In the genomic region with DNA sequence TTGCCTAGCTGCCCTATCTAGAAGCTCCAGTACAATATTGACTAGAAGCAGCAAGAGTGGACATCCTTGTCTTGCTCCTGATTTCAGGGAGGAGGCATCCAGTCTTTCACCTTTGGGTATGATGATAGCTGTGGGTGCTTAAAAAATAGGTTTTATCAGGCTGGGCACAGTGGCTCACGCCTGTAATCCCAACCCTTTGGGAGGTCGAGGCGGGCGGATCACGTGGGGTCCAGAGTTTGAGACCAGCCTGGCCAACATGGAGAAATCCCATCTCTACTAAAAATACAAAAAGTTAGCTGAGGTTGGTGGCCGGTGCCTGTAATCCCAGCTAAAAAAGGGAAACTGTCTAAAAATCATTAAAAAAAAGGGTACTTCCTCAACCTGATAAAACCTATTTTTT, we compare ENCODE assay signal across 14 cellular contexts. TPM values are rescaled to one million over a fixed set of nuclear protein-coding genes. Genes with fewer than 3 reads are reported as not detected.
DNase-seq lines count a peak whose midpoint lies in the region; ATAC-seq and TF ChIP-seq lines count a peak whose summit lies in the region.
"Had no signal": no experiment of that assay in that cellular context is flagged by ENCODE, and none has a peak within 500 bp of the region (broad histone marks: within the 10 kb centered on the region; RNA-seq: fewer than 3 reads in every experiment).

No MANE protein-coding gene starts in this region.

- peaks cover 54% of the 10 kb centered on the region for H3K36me3 Mint-ChIP-seq in endothelial cell (ENCODE audit: low read depth, unreplicated experiment)

- H3K4me1 ChIP-seq in spleen (peaks cover 29 to 55% (median 44%) of the 10 kb centered on the region in 6 donors), Peyer's patch (peaks cover 0 to 35% (median 4%) of the 10 kb centered on the region in 4 donors)

- no peak for TF ChIP-seq CTCF in VCaP (conservative IDR thresholded peaks at IDR 0.05)
- TF ChIP-seq CTCF in endothelial cell (IDR thresholded peaks at IDR 0.05; ENCODE audit: unreplicated experiment) = no peak
- TF ChIP-seq CTCF in spleen (IDR thresholded peaks at IDR 0.05 in 8 of 11, conservative IDR thresholded peaks at IDR 0.05 in 3 of 11) = no peak
- TF ChIP-seq CTCF in Peyer's patch (IDR thresholded peaks at IDR 0.05) = no peak

- H3K27ac Mint-ChIP-seq in endothelial cell (ENCODE audit: unreplicated experiment) = no peak overlapping the region

- no peak for ATAC-seq in HG03196 (IDR thresholded peaks at IDR 0.05; ENCODE audit: unreplicated experiment)
- ATAC-seq: mucosa of descending colon had no signal

- no peaks in the 10 kb centered on the region for H3K27me3 ChIP-seq in spleen (replicated peaks in 1 of 7)
- H3K27me3 ChIP-seq in Peyer's patch = no peaks in the 10 kb centered on the region
- H3K27me3 ChIP-seq: esophagus muscularis mucosa, sigmoid colon had no signal

- peaks cover 23% of the 10 kb centered on the region for H3K4me1 Mint-ChIP-seq in endothelial cell (ENCODE audit: unreplicated experiment)

- H3K27ac ChIP-seq in VCaP (peak overlapping the region; percentile 96; the same call in 1 of the 2 replicates), spleen (peak overlapping the region in 4 of 8 donors; percentile 90 to 94 (median 92)), Peyer's patch (no peak overlapping the region)
- H3K27ac ChIP-seq: esophagus muscularis mucosa, sigmoid colon had no signal

- H3K36me3 ChIP-seq in spleen (peaks cover 0 to 40% (median 15%) of the 10 kb centered on the region in 6 donors), Peyer's patch (peaks cover 0 to 34% (median 0%) of the 10 kb centered on the region in 3 donors)

- peaks cover 0 to 22% (median 14%) of the 10 kb centered on the region in 8 donors for H3K9me3 ChIP-seq in spleen
- peaks cover 0 to 9% (median under 1%) of the 10 kb centered on the region in 4 donors for H3K9me3 ChIP-seq in Peyer's patch
- H3K9me3 ChIP-seq: sigmoid colon had no signal

- WGBS in spleen, 5 donors = 88 to 94% (median 90%) methylated on average over 6 of the region's 6 CpGs

- peak overlapping the region; percentile 82 for H3K4me3 Mint-ChIP-seq in endothelial cell (ENCODE audit: unreplicated experiment)

- intact Hi-C loops in spleen (cut with DNase I; ENCODE audit: low total_unique reads) = loop anchor here (5.0 kb wide), 1 partner anchor 53 kb away; the partner anchor contains the start of gene UBAC1

- H3K27me3 Mint-ChIP-seq in endothelial cell (ENCODE audit: unreplicated experiment) = peaks cover 6% of the 10 kb centered on the region

- DNase-seq in activated T-cell treated with anti-CD3 and anti-CD28 coated beads, Interleukin-2, amount 50 U/mL, for 1 hour = peak; percentile 8
- DNase-seq in activated T-cell treated with anti-CD3 and anti-CD28 coated beads for 4 hours = no peak
- no peak for DNase-seq in endothelial cell (ENCODE audit: low spot score)
- peak; percentile 41 for DNase-seq in spleen
- no peak for DNase-seq in Peyer's patch
- no peak for DNase-seq in DMS79 treated with DMSO at 0.1 percent for 48 hours (lab: John Stamatoyannopoulos, UW)
- DNase-seq: GDM1, mucosa of descending colon, NCI-H1048, NCI-H510A had no signal

- H3K9me3 Mint-ChIP-seq in endothelial cell (ENCODE audit: unreplicated experiment) = peaks cover 6% of the 10 kb centered on the region

- H3K4me3 ChIP-seq in spleen (peak overlapping the region in 1 of 8 donors; percentile 87), Peyer's patch (no peak overlapping the region)
- H3K4me3 ChIP-seq: mucosa of descending colon had no signal

- TF ChIP-seq POLR2A in spleen (IDR thresholded peaks at IDR 0.05) (no peak), Peyer's patch (IDR thresholded peaks at IDR 0.05) (no peak)

RNA-seq across cellular contexts. Expression of gene CAMSAP1, which starts 2.0 kb away (rescaled TPM):
- total RNA-seq in endothelial cell (ENCODE audit: unreplicated experiment) (44.7 TPM), spleen (10 to 100 TPM; 18.6 to 34.3 (median 20.0) TPM), Peyer's patch (10 to 100 TPM; 21.0 to 30.5 (median 24.2) TPM)
- 1 to 10 TPM; 2.4 to 4.1 (median 2.8) TPM for polyA plus RNA-seq in spleen

RNA-seq across cellular contexts. Expression of gene UBAC1, which starts 51.8 kb away (rescaled TPM):
- total RNA-seq in endothelial cell (ENCODE audit: unreplicated experiment) (46.8 TPM), spleen (10 to 100 TPM; 32.3 to 45.8 (median 34.0) TPM), Peyer's patch (10 to 100 TPM; 23.1 to 64.3 (median 43.9) TPM)
- 10 to 100 TPM; 28.0 to 45.3 (median 35.0) TPM for polyA plus RNA-seq in spleen

Comparison
In these comparisons a context has a peak if more than half of its experiments do, and no peak if none do; other contexts are left out.
1. DNase-seq: peak in activated T-cell treated with anti-CD3 and anti-CD28 coated beads, Interleukin-2, amount 50 U/mL, for 1 hour (single experiment) and spleen (single experiment); none in activated T-cell treated with anti-CD3 and anti-CD28 coated beads for 4 hours (single experiment), endothelial cell (single experiment), Peyer's patch (0 of 3) and DMS79 treated with DMSO at 0.1 percent for 48 hours (single experiment).